In genomic region chr6:72322778-72323177, GRCh38 we compare ENCODE assay signal across 18 cellular contexts.
"Had no signal": no experiment of that assay in that cellular context is flagged by ENCODE, and none has a peak within 500 bp of the region (broad histone marks: within the 10 kb centered on the region; RNA-seq: fewer than 3 reads in every experiment).

No MANE protein-coding gene starts in this region.

- H3K9me3 ChIP-seq: breast epithelium, esophagus muscularis mucosa, lower lobe of right lung, tibial artery had no signal

- H3K4me1 ChIP-seq: breast epithelium, lower lobe of right lung, tibial artery had no signal

- ATAC-seq: activated CD4-positive, CD25-positive, alpha-beta regulatory T cell treated with anti-CD3 and anti-CD28 coated beads, Interleukin-2, amount 50 U/mL, for 24 hours; activated T-cell treated with anti-CD3 and anti-CD28 coated beads, Interleukin-2, amount 50 U/mL, for 4 hours; lower lobe of right lung had no signal

- DNase-seq: activated CD4-positive, alpha-beta T cell treated with anti-CD3 and anti-CD28 coated beads, Interleukin-2, amount 50 U/mL, for 1 hour; activated CD8-positive, alpha-beta memory T cell treated with anti-CD3 and anti-CD28 coated beads, Interleukin-2, amount 50 U/mL, for 4 hours; activated effector memory CD4-positive, alpha-beta T cell treated with Interleukin-2 at 50 U/mL for 16 hours; activated naive CD4-positive, alpha-beta T cell treated with anti-CD3 and anti-CD28 coated beads, Interleukin-2, amount 50 U/mL, for 16 hours; activated T-cell treated with anti-CD3 and anti-CD28 coated beads, Interleukin-2, amount 50 U/mL, for 4 hours; dermis blood vessel endothelial cell; effector memory CD4-positive, alpha-beta T cell; lower lobe of right lung; nucleus accumbens; retina; stimulated activated CD4-positive, alpha-beta T cell treated with anti-CD3 and anti-CD28 coated beads, Interleukin-2, amount 100 ng/mL, for 24 hours; stimulated activated naive CD4-positive, alpha-beta T cell treated with Interleukin-2 at 50 U/mL for 16 hours; T-helper 1 cell; T-helper 9 cell; tibial artery had no signal

- H3K4me3 ChIP-seq: breast epithelium, esophagus muscularis mucosa, lower lobe of right lung, tibial artery had no signal

- H3K36me3 ChIP-seq: breast epithelium, esophagus muscularis mucosa, lower lobe of right lung, tibial artery had no signal

- H3K27ac ChIP-seq: breast epithelium, esophagus muscularis mucosa, lower lobe of right lung, tibial artery had no signal

- H3K27me3 ChIP-seq: breast epithelium, esophagus muscularis mucosa, tibial artery had no signal
